ENCODE assay signal across 18 cellular contexts in genomic region chr21:43332461-43332860, GRCh38.
DNase-seq lines count a peak whose midpoint lies in the region; ATAC-seq, FAIRE-seq and TF ChIP-seq lines count a peak whose summit lies in the region.
"Had no signal": no experiment of that assay in that cellular context is flagged by ENCODE, and none has a peak within 500 bp of the region (broad histone marks: within the 10 kb centered on the region; RNA-seq: fewer than 3 reads in every experiment).

No MANE protein-coding gene starts in this region.

- peaks cover 8% of the 10 kb centered on the region for H3K27me3 Mint-ChIP-seq in activated T-cell treated with anti-CD3 and anti-CD28 coated beads, Interleukin-2, amount 50 U/mL, for 4 hours (ENCODE audit: low read depth)

- TSS peak; percentile 45 for BruUV-seq in endothelial cell of umbilical vein (replicated peaks; lab: Mats Ljungman, UMichigan)

- DNase-seq in RWPE2 (ENCODE audit: low spot score): no peak
- DNase-seq in endothelial cell of umbilical vein (ENCODE audit: low read depth, low spot score): no peak
- no peak for DNase-seq in ovary
- DNase-seq in NOMO-1 (lab: John Stamatoyannopoulos, UW; ENCODE audit: unreplicated experiment in 2 of 2): no peak
- no peak for DNase-seq in activated T-cell treated with anti-CD3 and anti-CD28 coated beads, Interleukin-2, amount 50 U/mL, for 4 hours
- DNase-seq: activated naive CD4-positive, alpha-beta T cell treated with anti-CD3 and anti-CD28 coated beads for 36 hours; cerebellar nuclear complex; naive B cell; NCI-H524 treated with DMSO at 0.1 percent for 48 hours; RPMI8226 had no signal

- TF ChIP-seq EP300 in ovary (IDR thresholded peaks at IDR 0.05): no peak

- H3K36me3 Mint-ChIP-seq in activated T-cell treated with anti-CD3 and anti-CD28 coated beads, Interleukin-2, amount 50 U/mL, for 4 hours (ENCODE audit: insufficient read depth): no peaks in the 10 kb centered on the region

- 62 to 72% (median 71%) methylated on average over 8 of the region's 8 CpGs for WGBS in ovary, 3 donors

- no peaks in the 10 kb centered on the region for H3K4me1 Mint-ChIP-seq in activated T-cell treated with anti-CD3 and anti-CD28 coated beads, Interleukin-2, amount 50 U/mL, for 4 hours (ENCODE audit: low read depth)

- TF ChIP-seq CTCF in C4-2B (conservative IDR thresholded peaks at IDR 0.05) (no peak), RWPE2 (IDR thresholded peaks at IDR 0.05; ENCODE audit: poor library complexity, severe bottlenecking) (no peak), endothelial cell of umbilical vein (IDR thresholded peaks at IDR 0.05; ENCODE audit: extremely low read depth in 1 of 2, insufficient read depth in 1 of 2, low read depth in 1 of 2, low read length in 2 of 2) (no peak), ovary (IDR thresholded peaks at IDR 0.05) (no peak)

- no peaks in the 10 kb centered on the region for H3K9me3 Mint-ChIP-seq in activated T-cell treated with anti-CD3 and anti-CD28 coated beads, Interleukin-2, amount 50 U/mL, for 4 hours

- H3K36me3 ChIP-seq in RWPE2 (ENCODE audit: low read depth) (no peaks in the 10 kb centered on the region), endothelial cell of umbilical vein (ENCODE audit: control insufficient read depth in 2 of 2, extremely low read depth in 1 of 2, insufficient read depth in 2 of 2, low read length in 2 of 2) (no peaks in the 10 kb centered on the region), ovary (no peaks in the 10 kb centered on the region)
- H3K36me3 ChIP-seq: heart right ventricle, MG63 had no signal

- H3K27me3 ChIP-seq in RWPE2 (ENCODE audit: insufficient read depth, poor library complexity, severe bottlenecking) (no peaks in the 10 kb centered on the region), endothelial cell of umbilical vein (ENCODE audit: control insufficient read depth in 2 of 2, insufficient read depth in 2 of 2, low read length in 2 of 2) (no peaks in the 10 kb centered on the region), ovary (no peaks in the 10 kb centered on the region)
- H3K27me3 ChIP-seq: heart right ventricle, MG63 had no signal

- H3K4me2 ChIP-seq in endothelial cell of umbilical vein (ENCODE audit: insufficient read depth, low read length): no peak overlapping the region

- intact Hi-C loops in endothelial cell of umbilical vein (cut with micrococcal nuclease): loop anchor here (1.0 to 5.0 kb wide), 3 partner anchors 8 to 325 kb away; partner anchors contain the start of genes HSF2BP and RRP1B
- intact Hi-C loops in ovary (cut with DNase I): loop anchor here in 1 of 4 donors (5.0 kb wide), 1 partner anchor 370 kb away; no protein-coding TSS in a partner anchor

- no peak overlapping the region for H3K4me3 Mint-ChIP-seq in activated T-cell treated with anti-CD3 and anti-CD28 coated beads, Interleukin-2, amount 50 U/mL, for 4 hours
- H3K4me3 Mint-ChIP-seq: activated naive CD4-positive, alpha-beta T cell treated with anti-CD3 and anti-CD28 coated beads for 36 hours; naive B cell had no signal

- H3K27ac ChIP-seq in C4-2B (peak overlapping the region; percentile 62), RWPE2 (ENCODE audit: poor library complexity, severe bottlenecking) (peak overlapping the region; percentile 75), endothelial cell of umbilical vein (ENCODE audit: insufficient read depth, low read depth, low read length) (peak overlapping the region; percentile 46), ovary (peak overlapping the region; percentile 47 to 77)

- H2AFZ ChIP-seq in endothelial cell of umbilical vein (ENCODE audit: low read depth, low read length): no peak overlapping the region

- H3K4me3 ChIP-seq in RWPE2 (ENCODE audit: severe bottlenecking) (no peak overlapping the region), endothelial cell of umbilical vein (replicated peaks in 1 of 3; ENCODE audit: insufficient read depth in 1 of 3, low read depth in 1 of 3, low read length in 3 of 3) (no peak overlapping the region), ovary (no peak overlapping the region)
- H3K4me3 ChIP-seq: MG63 had no signal

- no peak for ATAC-seq in RWPE2 (ENCODE audit: low read depth)
- no peak for ATAC-seq in HG03196 (IDR thresholded peaks at IDR 0.05; ENCODE audit: unreplicated experiment)
- no peak for ATAC-seq in activated T-cell treated with anti-CD3 and anti-CD28 coated beads, Interleukin-2, amount 50 U/mL, for 4 hours
- ATAC-seq in HG03457 (IDR thresholded peaks at IDR 0.05; ENCODE audit: unreplicated experiment): no peak
- ATAC-seq: activated CD4-positive, CD25-positive, alpha-beta regulatory T cell treated with anti-CD3 and anti-CD28 coated beads, Interleukin-2, amount 50 U/mL, for 24 hours had no signal

- dilution Hi-C loops in endothelial cell of umbilical vein (cut with MboI; ENCODE audit: extremely low pct_ligation_motif_present, low sequenced_read_pairs): no loop called here

- POLR2A ChIA-PET in endothelial cell of umbilical vein (lab: Charles Lee): no interaction called here

- H3K9me3 ChIP-seq in RWPE2 (ENCODE audit: severe bottlenecking): no peaks in the 10 kb centered on the region
- H3K9me3 ChIP-seq in endothelial cell of umbilical vein (replicated peaks; ENCODE audit: control insufficient read depth, insufficient read depth, low read length): no peaks in the 10 kb centered on the region
- H3K9me3 ChIP-seq in ovary: no peaks in the 10 kb centered on the region
- H3K9me3 ChIP-seq: heart right ventricle, MG63 had no signal

- CTCF ChIA-PET in endothelial cell of umbilical vein (lab: Charles Lee): no interaction called here

- peaks cover 15% of the 10 kb centered on the region for H3K4me1 ChIP-seq in RWPE2 (ENCODE audit: insufficient read depth, poor library complexity, severe bottlenecking)
- peaks cover 18% of the 10 kb centered on the region for H3K4me1 ChIP-seq in endothelial cell of umbilical vein (ENCODE audit: control insufficient read depth, extremely low read depth, insufficient read depth, low read length)
- peaks cover 19% of the 10 kb centered on the region for H3K4me1 ChIP-seq in ovary (ENCODE audit: insufficient read depth)

- no peaks in the 10 kb centered on the region for H3K79me2 ChIP-seq in endothelial cell of umbilical vein (ENCODE audit: control insufficient read depth, insufficient read depth, low read length)

- no peaks in the 10 kb centered on the region for H4K20me1 ChIP-seq in endothelial cell of umbilical vein (replicated peaks; ENCODE audit: control insufficient read depth, extremely low read depth, insufficient read depth, low read length)

- no peak for TF ChIP-seq POLR2A in endothelial cell of umbilical vein (IDR thresholded peaks at IDR 0.05; ENCODE audit: low read depth, low read length)
- TF ChIP-seq POLR2A in ovary (IDR thresholded peaks at IDR 0.05): no peak

- no peaks in the 10 kb centered on the region for H3K9me1 ChIP-seq in endothelial cell of umbilical vein (replicated peaks; ENCODE audit: control insufficient read depth, extremely low read depth, insufficient read depth, low read length)

- FAIRE-seq in endothelial cell of umbilical vein (lab: Jason Lieb, UNC): no peak
- FAIRE-seq: D721Med, GM19239 had no signal

- peak overlapping the region; percentile 10 for H3K9ac ChIP-seq in endothelial cell of umbilical vein (replicated peaks; ENCODE audit: extremely low read depth, insufficient read depth, low read length)

TF ChIP-seq in endothelial cell of umbilical vein, 7 proteins besides CTCF, POLR2A, EP300 and RAD21:
- TF ChIP-seq MAX (IDR thresholded peaks at IDR 0.05; ENCODE audit: insufficient read depth, insufficient read length): no peak
- no peak for TF ChIP-seq POLR2AphosphoS5 (IDR thresholded peaks at IDR 0.05; ENCODE audit: insufficient read depth, low read depth, low read length)
- TF ChIP-seq MYC (IDR thresholded peaks at IDR 0.05; ENCODE audit: low read depth, low read length): no peak
- no peak for TF ChIP-seq EZH2 (IDR thresholded peaks at IDR 0.05; ENCODE audit: borderline replicate concordance, low read depth, low read length, severe bottlenecking)
- no peak for TF ChIP-seq FOS (IDR thresholded peaks at IDR 0.05; ENCODE audit: borderline replicate concordance, insufficient read depth, low read length)
- TF ChIP-seq JUN (IDR thresholded peaks at IDR 0.05; ENCODE audit: borderline replicate concordance, insufficient read depth, insufficient read length, low read depth): no peak
